In the genomic region with DNA sequence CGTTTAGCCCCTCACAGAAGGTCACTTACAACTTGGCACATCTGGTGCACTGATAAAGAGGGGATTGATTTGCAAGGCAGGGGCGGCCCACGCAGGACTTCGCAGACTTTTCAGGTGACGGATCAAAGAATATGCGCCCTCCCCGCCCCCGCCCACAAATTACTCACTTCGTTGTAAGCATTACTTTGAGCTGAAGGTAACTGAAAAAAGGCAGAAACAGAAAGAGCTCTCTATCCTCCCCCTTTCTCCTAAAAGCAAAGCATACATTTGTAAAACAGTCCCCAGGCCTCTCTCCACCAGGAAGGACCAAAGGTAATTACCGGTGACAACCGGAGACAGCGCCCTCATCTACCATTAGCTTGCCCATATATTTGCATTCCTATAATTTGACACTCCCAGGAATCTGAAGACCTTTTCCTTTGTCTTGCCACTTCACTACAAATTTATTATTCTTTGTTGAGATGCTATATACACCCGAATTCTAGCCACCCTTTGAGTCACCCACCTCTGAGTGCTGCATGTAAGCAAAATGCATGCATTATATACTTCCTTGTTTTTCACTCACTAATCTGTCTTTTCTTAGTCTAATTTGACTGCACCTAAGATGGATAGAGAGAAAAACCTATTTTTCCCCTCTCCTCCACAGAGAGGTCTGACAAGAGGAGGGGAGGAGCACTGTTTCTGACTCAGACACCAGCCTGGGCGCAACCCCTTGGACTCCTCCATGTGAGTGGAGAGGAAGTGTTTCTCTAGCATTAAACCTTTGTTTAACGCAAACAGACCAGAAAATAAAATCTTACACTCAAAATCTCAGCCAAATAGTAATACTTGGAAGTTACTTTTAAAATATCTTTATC, we compare ENCODE assay signal across 12 cellular contexts.
DNase-seq lines count a peak whose midpoint lies in the region; ATAC-seq and TF ChIP-seq lines count a peak whose summit lies in the region.
"Had no signal": no experiment of that assay in that cellular context is flagged by ENCODE, and none has a peak within 500 bp of the region (broad histone marks: within the 10 kb centered on the region; RNA-seq: fewer than 3 reads in every experiment).

No MANE protein-coding gene starts in this region.

- H3K4me1 ChIP-seq in endodermal cell (ENCODE audit: control insufficient read depth, insufficient read depth, low read length), result no peaks in the 10 kb centered on the region
- H3K4me1 ChIP-seq: colonic mucosa had no signal

- H3K36me3 Mint-ChIP-seq in endodermal cell (ENCODE audit: low read depth), result no peaks in the 10 kb centered on the region
- H3K36me3 Mint-ChIP-seq: naive B cell had no signal

- H3K4me3 ChIP-seq in H7 (ENCODE audit: insufficient read depth, low read depth, low read length) (no peak overlapping the region), endodermal cell (ENCODE audit: low read length) (no peak overlapping the region), lower leg skin (ENCODE audit: low read depth, poor library complexity, severe bottlenecking) (no peak overlapping the region)
- H3K4me3 ChIP-seq: colonic mucosa had no signal

- H3K27me3 Mint-ChIP-seq in endodermal cell (ENCODE audit: insufficient read depth), result peaks cover 7% of the 10 kb centered on the region

- peaks cover 2% of the 10 kb centered on the region for H3K9me3 Mint-ChIP-seq in endodermal cell
- H3K9me3 Mint-ChIP-seq: CD8-positive, alpha-beta memory T cell; naive B cell had no signal

- TF ChIP-seq CTCF in endodermal cell (conservative IDR thresholded peaks at IDR 0.05), result peak; percentile 70
- TF ChIP-seq CTCF in lower leg skin (IDR thresholded peaks at IDR 0.05), result no peak

- no peaks in the 10 kb centered on the region for H3K9me3 ChIP-seq in endodermal cell (ENCODE audit: control insufficient read depth, low read length)
- H3K9me3 ChIP-seq: colonic mucosa had no signal

- 36 to 77% methylated on average over 5 to 13 of the region's 15 CpGs for WGBS in endodermal cell (ENCODE audit: insufficient coverage in 1 of 2, insufficient read length in 1 of 2), 2 experiments
- WGBS in lower leg skin, 2 donors, result 66 to 72% methylated on average over 15 of the region's 15 CpGs

- no peak for ATAC-seq in GM21786 (IDR thresholded peaks at IDR 0.05; ENCODE audit: unreplicated experiment)

- H3K9ac ChIP-seq in endodermal cell (ENCODE audit: extremely low read depth, low read length, poor library complexity, severe bottlenecking), result no peak overlapping the region

- no peak overlapping the region for H3K4me3 Mint-ChIP-seq in endodermal cell
- H3K4me3 Mint-ChIP-seq: CD8-positive, alpha-beta memory T cell; naive B cell had no signal

- peak overlapping the region; percentile 75 for H3K27ac Mint-ChIP-seq in endodermal cell

- no peaks in the 10 kb centered on the region for H3K27me3 ChIP-seq in H7 (ENCODE audit: control insufficient read depth, insufficient read depth, low read length)
- H3K27me3 ChIP-seq in endodermal cell (ENCODE audit: control insufficient read depth, insufficient read depth, low read length, poor library complexity, severe bottlenecking), result no peaks in the 10 kb centered on the region
- H3K27me3 ChIP-seq: colonic mucosa had no signal

- DNase-seq in H7 (peak; percentile 53), endodermal cell (peak; percentile 75), NCI-H526 (lab: John Stamatoyannopoulos, UW) (no peak), SW 1271 (lab: John Stamatoyannopoulos, UW) (no peak), lower leg skin (ENCODE audit: low spot score in 2 of 2) (no peak)
- peak; percentile 51 to 52 for DNase-seq in activated CD4-positive, alpha-beta T cell treated with anti-CD3 and anti-CD28 coated beads, Interleukin-2, amount 50 U/mL, for 4 hours
- DNase-seq in stimulated activated CD4-positive, alpha-beta T cell treated with anti-CD3 and anti-CD28 coated beads, Interleukin-1b, Interleukin-23, amount 100 ng/mL, for 4 hours (ENCODE audit: low read depth in 2 of 2), result peak; percentile 30 to 58
- DNase-seq: CD8-positive, alpha-beta memory T cell; colonic mucosa; naive B cell; NCI-H1105 treated with DMSO at 0.1 percent for 48 hours had no signal

- intact Hi-C loops in lower leg skin (cut with DNase I; ENCODE audit: low total_unique reads), result no loop called here

- no peak for TF ChIP-seq POLR2A in lower leg skin (IDR thresholded peaks at IDR 0.05)

- H3K36me3 ChIP-seq in H7 (replicated peaks; ENCODE audit: control insufficient read depth, insufficient read depth, low read length) (no peaks in the 10 kb centered on the region), endodermal cell (ENCODE audit: control insufficient read depth, insufficient read depth, low read length) (no peaks in the 10 kb centered on the region)
- H3K36me3 ChIP-seq: colonic mucosa had no signal

- H3K4me1 Mint-ChIP-seq in endodermal cell, result peaks cover 11% of the 10 kb centered on the region
- H3K4me1 Mint-ChIP-seq: naive B cell had no signal

- H3K27ac ChIP-seq in endodermal cell (ENCODE audit: low read depth, low read length), result no peak overlapping the region
- H3K27ac ChIP-seq: colonic mucosa had no signal

Comparison
In these comparisons a context has a peak if more than half of its experiments do, and no peak if none do; other contexts are left out.
1. DNase-seq: peak in H7 (single experiment), activated CD4-positive, alpha-beta T cell treated with anti-CD3 and anti-CD28 coated beads, Interleukin-2, amount 50 U/mL, for 4 hours (2 of 2), endodermal cell (single experiment) and stimulated activated CD4-positive, alpha-beta T cell treated with anti-CD3 and anti-CD28 coated beads, Interleukin-1b, Interleukin-23, amount 100 ng/mL, for 4 hours (2 of 2); none in NCI-H526 (0 of 2), SW 1271 (0 of 2) and lower leg skin (0 of 2).